Comparison of ENCODE assay signal across 8 cellular contexts in the genomic region with DNA sequence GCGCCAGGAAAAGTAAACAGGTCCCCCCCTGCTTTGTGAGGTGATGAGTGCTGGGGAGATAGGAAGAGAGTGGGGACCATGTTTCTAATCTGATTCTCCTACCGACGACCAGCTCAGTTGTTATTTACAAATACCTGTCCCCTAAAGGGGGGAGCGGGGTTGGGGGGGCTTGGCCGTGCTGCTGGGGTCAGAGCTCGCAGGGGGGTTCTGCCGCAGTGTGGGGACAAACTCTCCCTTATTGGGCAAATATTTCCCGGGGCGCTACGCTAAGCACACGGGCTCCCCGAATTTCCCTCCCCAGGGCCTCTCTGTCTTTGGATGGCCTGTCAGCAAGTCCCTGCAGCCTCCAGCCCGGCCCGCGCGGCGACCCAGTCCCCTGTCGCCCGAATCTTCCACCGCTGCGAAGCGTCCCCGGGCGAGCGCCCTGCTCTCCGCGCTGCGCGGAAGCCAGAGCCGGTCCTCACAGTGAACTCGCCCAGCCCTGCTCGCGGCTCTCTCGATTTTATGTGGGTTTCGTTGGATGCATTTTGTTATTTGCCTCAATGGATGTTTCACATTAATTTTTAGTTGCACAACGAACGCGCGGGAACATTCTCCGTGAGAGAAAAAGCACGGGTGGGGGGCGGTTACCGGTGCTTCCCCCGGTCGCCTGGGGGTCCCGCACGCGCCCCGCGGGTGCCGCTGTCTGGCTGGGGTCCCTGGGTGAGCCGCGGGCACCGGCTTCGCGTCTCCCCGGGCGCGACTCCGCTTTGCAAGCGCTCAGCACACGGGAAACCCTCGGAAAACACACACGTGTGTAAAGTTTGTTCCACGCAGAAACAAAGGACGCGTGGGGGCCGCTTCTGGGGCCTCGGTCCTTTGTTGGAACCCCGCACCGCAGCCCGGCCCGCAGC.
DNase-seq lines count a peak whose midpoint lies in the region; ATAC-seq lines count a peak whose summit lies in the region.

No MANE protein-coding gene starts in this region.

- H3K4me1 Mint-ChIP-seq in stimulated activated naive B cell treated with anti-CD40 and anti-IgM and Interleukin-4, amounts not matched to agents 10 μg/mL and 1 μg/mL and 100 μg/mL, for 72 hours, result peaks cover 4 to 18% of the 10 kb centered on the region in 2 donors

- H3K27me3 ChIP-seq in adipocyte (replicated peaks; ENCODE audit: control insufficient read depth, insufficient read depth, low read length), result no peaks in the 10 kb centered on the region

- no peaks in the 10 kb centered on the region for H3K27me3 Mint-ChIP-seq in stimulated activated naive B cell treated with anti-CD40 and anti-IgM and Interleukin-4, amounts not matched to agents 10 μg/mL and 1 μg/mL and 100 μg/mL, for 72 hours

- peaks cover 6 to 17% of the 10 kb centered on the region in 2 donors for H3K36me3 Mint-ChIP-seq in stimulated activated naive B cell treated with anti-CD40 and anti-IgM and Interleukin-4, amounts not matched to agents 10 μg/mL and 1 μg/mL and 100 μg/mL, for 72 hours

- peak; percentile 17 for DNase-seq in activated CD4-positive, alpha-beta T cell treated with anti-CD3 and anti-CD28 coated beads for 1 hour
- no peak for DNase-seq in activated CD4-positive, alpha-beta T cell treated with anti-CD3 and anti-CD28 coated beads, Interleukin-2, amount 50 U/mL, for 4 hours
- DNase-seq in adipocyte (ENCODE audit: low read depth), result no peak
- peak; percentile 29 for DNase-seq in iris pigment epithelial cell (ENCODE audit: low read depth)
- no peak for DNase-seq in stimulated activated naive B cell treated with anti-CD40 and anti-IgM and Interleukin-4, amounts not matched to agents 10 μg/mL and 1 μg/mL and 100 μg/mL, for 72 hours
- DNase-seq in SW480 (ENCODE audit: low spot score), result no peak
- no peak for DNase-seq in NCI-H1105 treated with DMSO at 0.1 percent for 48 hours (lab: John Stamatoyannopoulos, UW)

- H3K36me3 ChIP-seq in adipocyte (ENCODE audit: control insufficient read depth, insufficient read depth, low read length, severe bottlenecking), result no peaks in the 10 kb centered on the region

- no peaks in the 10 kb centered on the region for H3K9me3 Mint-ChIP-seq in stimulated activated naive B cell treated with anti-CD40 and anti-IgM and Interleukin-4, amounts not matched to agents 10 μg/mL and 1 μg/mL and 100 μg/mL, for 72 hours

- ATAC-seq in stimulated activated naive B cell treated with anti-CD40 and anti-IgM and Interleukin-4, amounts not matched to agents 10 μg/mL and 1 μg/mL and 100 μg/mL, for 72 hours (replicated peaks), result peak in 1 of 2 donors; percentile 0
- ATAC-seq in GM21576 (IDR thresholded peaks at IDR 0.05; ENCODE audit: unreplicated experiment), result no peak

- H3K27ac Mint-ChIP-seq in stimulated activated naive B cell treated with anti-CD40 and anti-IgM and Interleukin-4, amounts not matched to agents 10 μg/mL and 1 μg/mL and 100 μg/mL, for 72 hours, result peak overlapping the region; percentile 25

- peak overlapping the region; percentile 40 for H3K4me3 ChIP-seq in adipocyte (ENCODE audit: low read length)

- H3K9ac ChIP-seq in adipocyte (ENCODE audit: low read length), result peak overlapping the region; percentile 100

- no peaks in the 10 kb centered on the region for H3K9me3 ChIP-seq in adipocyte (ENCODE audit: control insufficient read depth, low read length)

- peaks cover 35% of the 10 kb centered on the region for H3K4me1 ChIP-seq in adipocyte (ENCODE audit: control insufficient read depth, insufficient read depth, low read length)

- H3K4me3 Mint-ChIP-seq in stimulated activated naive B cell treated with anti-CD40 and anti-IgM and Interleukin-4, amounts not matched to agents 10 μg/mL and 1 μg/mL and 100 μg/mL, for 72 hours, result peak overlapping the region; percentile 80 to 82

Comparison
In these comparisons a context has a peak if more than half of its experiments do, and no peak if none do; other contexts are left out.
1. DNase-seq: peak in activated CD4-positive, alpha-beta T cell treated with anti-CD3 and anti-CD28 coated beads for 1 hour (single experiment) and iris pigment epithelial cell (single experiment); none in activated CD4-positive, alpha-beta T cell treated with anti-CD3 and anti-CD28 coated beads, Interleukin-2, amount 50 U/mL, for 4 hours (0 of 2), adipocyte (single experiment), stimulated activated naive B cell treated with anti-CD40 and anti-IgM and Interleukin-4, amounts not matched to agents 10 μg/mL and 1 μg/mL and 100 μg/mL, for 72 hours (single experiment), SW480 (single experiment) and NCI-H1105 treated with DMSO at 0.1 percent for 48 hours (single experiment).